Comparison of ENCODE assay signal across 8 cellular contexts in genomic region chr1:3858231-3858981, GRCh38. TPM values are rescaled to one million over a fixed set of nuclear protein-coding genes. Genes with fewer than 3 reads are reported as not detected.
A peak's percentile ranks its signal among the peaks of the same experiment; 100 is the strongest.
DNase-seq lines count a peak whose midpoint lies in the region; ATAC-seq and TF ChIP-seq lines count a peak whose summit lies in the region.

No MANE protein-coding gene starts in this region.

- no peaks in the 10 kb centered on the region for H3K27me3 ChIP-seq in heart left ventricle
- H3K27me3 ChIP-seq in PC-9 (ENCODE audit: insufficient read depth, low read depth), result no peaks in the 10 kb centered on the region
- no peaks in the 10 kb centered on the region for H3K27me3 ChIP-seq in colonic mucosa
- H3K27me3 ChIP-seq in tibial nerve, result no peaks in the 10 kb centered on the region

- H3K4me1 ChIP-seq in heart left ventricle (peaks cover 0 to 27% (median 19%) of the 10 kb centered on the region in 12 donors), PC-9 (replicated peaks; ENCODE audit: insufficient read depth) (peaks cover 16% of the 10 kb centered on the region), colonic mucosa (peaks cover 7% of the 10 kb centered on the region), tibial nerve (peaks cover 0 to 42% (median 16%) of the 10 kb centered on the region in 4 donors)

- TF ChIP-seq CTCF in heart left ventricle (IDR thresholded peaks at IDR 0.05) (peak in 1 of 12 donors; percentile 5), PC-9 (conservative IDR thresholded peaks at IDR 0.05) (no peak), colonic mucosa (IDR thresholded peaks at IDR 0.05) (no peak), tibial nerve (IDR thresholded peaks at IDR 0.05) (no peak)

- TF ChIP-seq POLR2A in heart left ventricle (IDR thresholded peaks at IDR 0.05) (no peak), tibial nerve (IDR thresholded peaks at IDR 0.05) (no peak)

- H3K27ac Mint-ChIP-seq in memory B cell, result no peak overlapping the region

- no peak for ATAC-seq in heart left ventricle
- no peak for ATAC-seq in left ventricle myocardium superior
- no peak for ATAC-seq in memory B cell (ENCODE audit: low read depth)
- no peak for ATAC-seq in HG03342 (IDR thresholded peaks at IDR 0.05; ENCODE audit: unreplicated experiment)

- no peaks in the 10 kb centered on the region for H3K27me3 Mint-ChIP-seq in memory B cell

- no peaks in the 10 kb centered on the region for H3F3A ChIP-seq in PC-9 (ENCODE audit: insufficient read depth, low read depth)

- POLR2A ChIA-PET in PC-9 (lab: Charles Lee; ENCODE audit: unreplicated experiment), result no interaction called here

- H3K36me3 Mint-ChIP-seq in memory B cell, result peaks cover 5% of the 10 kb centered on the region

- H3K4me3 ChIP-seq in heart left ventricle (peak overlapping the region; percentile 64 to 99 (median 90)), PC-9 (peak overlapping the region; percentile 84), colonic mucosa (peak overlapping the region; percentile 90), tibial nerve (peak overlapping the region; percentile 62 to 87 (median 71))

- peaks cover 15% of the 10 kb centered on the region for H4K20me1 ChIP-seq in PC-9 (ENCODE audit: insufficient read depth)

- BruUV-seq in PC-9 (replicated peaks; lab: Mats Ljungman, UMichigan), result no TSS peak

- CTCF ChIA-PET in PC-9 (lab: Charles Lee), result interaction anchor here (0.6 to 1.5 kb wide), 2 partner anchors 92 to 405 kb away, joined by 6 to 7 read pairs; no protein-coding TSS in a partner anchor

- no peak for DNase-seq in heart left ventricle
- no peak for DNase-seq in left ventricle myocardium superior
- peak in 1 of 2 experiments; percentile 3 for DNase-seq in PC-9
- no peak for DNase-seq in colonic mucosa
- DNase-seq in memory B cell (ENCODE audit: low spot score in 2 of 2), result no peak
- no peak for DNase-seq in tibial nerve (ENCODE audit: low spot score in 2 of 2)
- DNase-seq in SIG-M5 treated with dmso at 0.1 percent for 504 hours (lab: John Stamatoyannopoulos, UW; ENCODE audit: unreplicated experiment), result no peak

- H2AFZ ChIP-seq in PC-9, result peak overlapping the region; percentile 94

- H3K9ac ChIP-seq in colonic mucosa (ENCODE audit: low read depth in 2 of 2, low read length in 2 of 2), result peak overlapping the region; percentile 24 to 81

- H3K79me2 ChIP-seq in PC-9 (ENCODE audit: low read depth), result peaks cover 36% of the 10 kb centered on the region

- no peaks in the 10 kb centered on the region for H3K9me3 Mint-ChIP-seq in memory B cell

- TF ChIP-seq EP300 in tibial nerve (IDR thresholded peaks at IDR 0.05), result no peak

- peak overlapping the region; percentile 94 for H3K4me2 ChIP-seq in PC-9

- WGBS in heart left ventricle, 4 donors, result 71 to 74% (median 72%) methylated on average over 32 to 34 of the region's 34 CpGs
- 59 to 60% methylated on average over 28 to 29 of the region's 34 CpGs for WGBS in tibial nerve, 2 donors

- peak overlapping the region; percentile 68 for H3K4me3 Mint-ChIP-seq in memory B cell

- H3K9me2 ChIP-seq in PC-9 (ENCODE audit: insufficient read depth), result no peaks in the 10 kb centered on the region

- intact Hi-C loops in heart left ventricle (cut with DNase I), result no loop called here
- intact Hi-C loops in left ventricle myocardium superior (cut with micrococcal nuclease), result no loop called here
- intact Hi-C loops in PC-9 (cut with micrococcal nuclease; ENCODE audit: unreplicated experiment), result no loop called here
- intact Hi-C loops in colonic mucosa (cut with DNase I), result loop anchor here (5.0 kb wide), 1 partner anchor 39 kb away; no protein-coding TSS in a partner anchor

- H3K4me1 Mint-ChIP-seq in memory B cell, result peaks cover 20% of the 10 kb centered on the region

- peaks cover 0 to 3% (median 0%) of the 10 kb centered on the region in 9 donors for H3K36me3 ChIP-seq in heart left ventricle
- no peaks in the 10 kb centered on the region for H3K36me3 ChIP-seq in PC-9 (ENCODE audit: low read depth)
- no peaks in the 10 kb centered on the region for H3K36me3 ChIP-seq in colonic mucosa
- H3K36me3 ChIP-seq in tibial nerve, result peaks cover 0 to 24% (median 0%) of the 10 kb centered on the region in 3 donors

- H3K9me3 ChIP-seq in heart left ventricle, result no peaks in the 10 kb centered on the region
- no peaks in the 10 kb centered on the region for H3K9me3 ChIP-seq in PC-9 (ENCODE audit: insufficient read depth, low read depth)
- no peaks in the 10 kb centered on the region for H3K9me3 ChIP-seq in colonic mucosa
- H3K9me3 ChIP-seq in tibial nerve, result no peaks in the 10 kb centered on the region

- H3K27ac ChIP-seq in heart left ventricle (peak overlapping the region in 1 of 12 donors; percentile 85), PC-9 (no peak overlapping the region), colonic mucosa (no peak overlapping the region), tibial nerve (peak overlapping the region in 1 of 4 donors; percentile 86)

RNA-seq across cellular contexts. Expression of gene DFFB, which starts 1.1 kb away (rescaled TPM):
- total RNA-seq in heart left ventricle, result 1 to 10 TPM; 1.3 to 5.8 (median 2.6) TPM
- polyA plus RNA-seq in heart left ventricle, result 1 to 10 TPM; 2.0 to 3.3 TPM
- 3.7 TPM for total RNA-seq in left ventricle myocardium superior
- total RNA-seq in PC-9 (2021), result 4.7 and 5.9 TPM in 2 replicates
- 10 to 100 TPM in 1 of 2 donors, 1 to 10 TPM in 1; 4.5 to 10.7 TPM for total RNA-seq in colonic mucosa
- 10 to 100 TPM in 3 of 4 donors, 1 to 10 TPM in 1; 7.0 to 17.7 (median 15.2) TPM for total RNA-seq in tibial nerve

RNA-seq across cellular contexts. Expression of gene CEP104, which starts 1.4 kb away (rescaled TPM):
- total RNA-seq in heart left ventricle (10 to 100 TPM; 22.2 to 46.1 (median 33.4) TPM), left ventricle myocardium superior (35.2 TPM), PC-9 (2021) (47.7 and 57.7 TPM in 2 replicates), colonic mucosa (10 to 100 TPM; 41.1 to 52.7 TPM), tibial nerve (10 to 100 TPM; 41.5 to 68.6 (median 48.0) TPM)
- 10 to 100 TPM in 1 of 2 donors, 1 to 10 TPM in 1; 5.5 to 12.8 TPM for polyA plus RNA-seq in heart left ventricle

RNA-seq across cellular contexts. Expression of gene C1orf174, which starts 41.7 kb away (rescaled TPM):
- total RNA-seq in heart left ventricle (10 to 100 TPM in 6 of 9 donors, 1 to 10 TPM in 3; 8.7 to 16.4 (median 11.3) TPM), left ventricle myocardium superior (14.4 TPM), PC-9 (2021) (22.1 and 26.2 TPM in 2 replicates), colonic mucosa (10 to 100 TPM; 19.4 to 32.8 TPM), tibial nerve (10 to 100 TPM; 18.2 to 24.6 (median 19.1) TPM)
- 10 to 100 TPM in 1 of 2 donors, 1 to 10 TPM in 1; 7.9 to 15.5 TPM for polyA plus RNA-seq in heart left ventricle
